In the genomic region with DNA sequence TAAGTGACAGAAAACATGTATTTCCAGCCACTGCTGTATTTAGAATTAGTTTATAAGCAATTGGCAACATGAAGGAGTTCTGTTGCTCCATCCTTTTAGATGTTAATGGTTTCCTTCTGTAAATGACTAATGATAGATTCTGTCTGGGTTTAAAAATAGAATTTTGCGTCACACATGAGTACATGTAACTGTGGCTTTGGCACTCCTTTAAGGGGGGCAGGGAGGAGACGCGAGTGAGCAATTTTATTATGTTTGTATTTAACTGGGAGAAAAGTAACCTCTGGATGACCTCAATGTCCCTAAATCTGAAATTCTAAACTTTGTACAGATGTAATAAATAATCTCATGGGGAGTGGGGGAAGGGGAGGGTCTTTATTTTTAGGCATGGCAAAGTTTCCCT, we compare ENCODE assay signal across 8 cellular contexts.
A peak's percentile ranks its signal among the peaks of the same experiment; 100 is the strongest.
DNase-seq lines count a peak whose midpoint lies in the region; ATAC-seq, FAIRE-seq and TF ChIP-seq lines count a peak whose summit lies in the region.

No MANE protein-coding gene starts in this region.

- H3K4me1 ChIP-seq in urinary bladder (ENCODE audit: insufficient read depth): no peaks in the 10 kb centered on the region

- H3K36me3 ChIP-seq in urinary bladder (ENCODE audit: insufficient read depth): no peaks in the 10 kb centered on the region

- H3K27ac ChIP-seq in urinary bladder (ENCODE audit: low read depth): peak overlapping the region; percentile 66

- peak; percentile 99 for FAIRE-seq in islet of Langerhans (lab: Jason Lieb, UNC)

- WGBS in urinary bladder: 9% methylated on average over 3 of the region's 3 CpGs

- DNase-seq in Caki2 (ENCODE audit: low read depth) (peak; percentile 88), OCI-M1 (lab: John Stamatoyannopoulos, UW) (no peak), NCI-H1694 (lab: John Stamatoyannopoulos, UW) (no peak)
- DNase-seq in stimulated activated CD4-positive, alpha-beta T cell treated with anti-CD3 and anti-CD28 coated beads, Interleukin-12 subunit alpha, Interleukin-12 subunit beta, amount 100 ng/mL, for 4 hours: no peak

- H3K4me3 ChIP-seq in urinary bladder (ENCODE audit: low read depth, low read length): no peak overlapping the region

- peak; percentile 63 for ATAC-seq in HG02981 (IDR thresholded peaks at IDR 0.05; ENCODE audit: unreplicated experiment)
- ATAC-seq in SK-N-SH treated with all-trans-retinoic acid at 6 μM for 48 hours: peak; percentile 81

- in situ Hi-C loops in Caki2 (cut with HindIII; ENCODE audit: low pct_unique_long_range_greater_than_20kb, low sequenced_read_pairs): no loop called here

TF ChIP-seq in SK-N-SH treated with all-trans-retinoic acid at 6 μM for 48 hours, 23 proteins besides CTCF, POLR2A, EP300 and RAD21:
- TF ChIP-seq TSHZ2 (CRISPR knock-in tag; IDR thresholded peaks at IDR 0.05): no peak
- no peak for TF ChIP-seq ZFP3 (CRISPR knock-in tag; IDR thresholded peaks at IDR 0.05)
- no peak for TF ChIP-seq ESRRG (CRISPR knock-in tag; IDR thresholded peaks at IDR 0.05)
- TF ChIP-seq TOX (CRISPR knock-in tag; IDR thresholded peaks at IDR 0.05; ENCODE audit: borderline replicate concordance): peak; percentile 51; the same call in 1 of the 2 replicates
- no peak for TF ChIP-seq BACH2 (CRISPR knock-in tag; IDR thresholded peaks at IDR 0.05; ENCODE audit: borderline replicate concordance)
- no peak for TF ChIP-seq ZNF8 (CRISPR knock-in tag; IDR thresholded peaks at IDR 0.05)
- TF ChIP-seq RARB (CRISPR knock-in tag; IDR thresholded peaks at IDR 0.05): no peak
- no peak for TF ChIP-seq CSRNP3 (CRISPR knock-in tag; IDR thresholded peaks at IDR 0.05)
- no peak for TF ChIP-seq ZC3H10 (CRISPR knock-in tag; IDR thresholded peaks at IDR 0.05)
- TF ChIP-seq, protein P1, sequence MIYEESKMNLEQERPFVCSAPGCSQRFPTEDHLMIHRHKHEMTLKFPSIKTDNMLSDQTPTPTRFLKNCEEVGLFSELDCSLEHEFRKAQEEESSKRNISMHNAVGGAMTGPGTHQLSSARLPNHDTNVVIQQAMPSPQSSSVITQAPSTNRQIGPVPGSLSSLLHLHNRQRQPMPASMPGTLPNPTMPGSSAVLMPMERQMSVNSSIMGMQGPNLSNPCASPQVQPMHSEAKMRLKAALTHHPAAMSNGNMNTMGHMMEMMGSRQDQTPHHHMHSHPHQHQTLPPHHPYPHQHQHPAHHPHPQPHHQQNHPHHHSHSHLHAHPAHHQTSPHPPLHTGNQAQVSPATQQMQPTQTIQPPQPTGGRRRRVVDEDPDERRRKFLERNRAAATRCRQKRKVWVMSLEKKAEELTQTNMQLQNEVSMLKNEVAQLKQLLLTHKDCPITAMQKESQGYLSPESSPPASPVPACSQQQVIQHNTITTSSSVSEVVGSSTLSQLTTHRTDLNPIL (CRISPR knock-in tag; IDR thresholded peaks at IDR 0.05; ENCODE audit: low read depth): peak; percentile 63; the same call in 1 of the 2 replicates
- no peak for TF ChIP-seq ARNTL (CRISPR knock-in tag; IDR thresholded peaks at IDR 0.05; ENCODE audit: borderline replicate concordance, low read depth)
- TF ChIP-seq ISL1 (CRISPR knock-in tag; IDR thresholded peaks at IDR 0.05): peak; percentile 89
- TF ChIP-seq SNAI2 (CRISPR knock-in tag; IDR thresholded peaks at IDR 0.05): peak; percentile 78; the same call in 1 of the 2 replicates
- no peak for TF ChIP-seq ZFP30 (CRISPR knock-in tag; IDR thresholded peaks at IDR 0.05)
- TF ChIP-seq PPARA (CRISPR knock-in tag; IDR thresholded peaks at IDR 0.05; ENCODE audit: borderline replicate concordance): no peak
- TF ChIP-seq, protein P2, sequence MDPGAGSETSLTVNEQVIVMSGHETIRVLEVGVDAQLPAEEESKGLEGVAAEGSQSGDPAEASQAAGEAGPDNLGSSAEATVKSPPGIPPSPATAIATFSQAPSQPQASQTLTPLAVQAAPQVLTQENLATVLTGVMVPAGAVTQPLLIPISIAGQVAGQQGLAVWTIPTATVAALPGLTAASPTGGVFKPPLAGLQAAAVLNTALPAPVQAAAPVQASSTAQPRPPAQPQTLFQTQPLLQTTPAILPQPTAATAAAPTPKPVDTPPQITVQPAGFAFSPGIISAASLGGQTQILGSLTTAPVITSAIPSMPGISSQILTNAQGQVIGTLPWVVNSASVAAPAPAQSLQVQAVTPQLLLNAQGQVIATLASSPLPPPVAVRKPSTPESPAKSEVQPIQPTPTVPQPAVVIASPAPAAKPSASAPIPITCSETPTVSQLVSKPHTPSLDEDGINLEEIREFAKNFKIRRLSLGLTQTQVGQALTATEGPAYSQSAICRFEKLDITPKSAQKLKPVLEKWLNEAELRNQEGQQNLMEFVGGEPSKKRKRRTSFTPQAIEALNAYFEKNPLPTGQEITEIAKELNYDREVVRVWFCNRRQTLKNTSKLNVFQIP (CRISPR knock-in tag; IDR thresholded peaks at IDR 0.05; ENCODE audit: borderline replicate concordance, low read depth): 0 out of 2 replicates have a peak, but pooled peaks have one; percentile 45
- TF ChIP-seq GLIS3 (CRISPR knock-in tag; IDR thresholded peaks at IDR 0.05): no peak
- no peak for TF ChIP-seq TCF4 (CRISPR knock-in tag; IDR thresholded peaks at IDR 0.05; ENCODE audit: borderline replicate concordance)
- no peak for TF ChIP-seq ZNF70 (CRISPR knock-in tag; IDR thresholded peaks at IDR 0.05)
